ENCODE assay signal across 29 cellular contexts in the genomic region with DNA sequence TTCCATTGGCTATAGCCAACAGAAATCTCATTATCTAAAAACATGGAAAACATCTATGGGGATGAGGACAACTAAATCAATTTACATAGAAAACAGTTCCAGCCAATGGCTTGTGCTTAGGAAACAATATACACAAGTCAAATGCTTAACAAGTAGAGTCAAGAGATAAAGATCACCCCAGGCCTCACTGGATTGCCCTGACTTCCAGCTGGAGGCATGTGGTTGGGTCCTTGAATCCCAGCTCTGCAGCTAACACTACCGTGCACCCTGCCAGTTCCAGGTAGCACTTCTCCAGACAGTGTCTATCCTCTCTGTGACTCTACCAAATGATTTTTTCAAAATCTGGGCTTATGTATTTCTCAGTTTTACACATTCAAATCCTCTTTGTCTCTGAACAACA.
"Had no signal": no experiment of that assay in that cellular context is flagged by ENCODE, and none has a peak within 500 bp of the region (broad histone marks: within the 10 kb centered on the region; RNA-seq: fewer than 3 reads in every experiment).

No MANE protein-coding gene starts in this region.

- H3K9me3 Mint-ChIP-seq: immature natural killer cell; naive thymus-derived CD8-positive, alpha-beta T cell; nephron; neural crest cell; stimulated activated memory B cell treated with anti-CD40 and anti-IgM and Interleukin-4, amounts not matched to agents 10 μg/mL and 1 μg/mL and 100 μg/mL, for 72 hours; stimulated activated naive CD8-positive, alpha-beta T cell treated with anti-CD3 and anti-CD28 coated beads, Interleukin-15, amount 100 ng/mL, for 72 hours had no signal

- H3K4me1 ChIP-seq: pancreas, prostate gland, testis, transverse colon, uterus had no signal

- H3K27ac Mint-ChIP-seq: nephron; stimulated activated memory B cell treated with anti-CD40 and anti-IgM and Interleukin-4, amounts not matched to agents 10 μg/mL and 1 μg/mL and 100 μg/mL, for 72 hours had no signal

- ATAC-seq: left colon; left lung; lower lobe of right lung; naive thymus-derived CD8-positive, alpha-beta T cell; stimulated activated memory B cell treated with anti-CD40 and anti-IgM and Interleukin-4, amounts not matched to agents 10 μg/mL and 1 μg/mL and 100 μg/mL, for 72 hours; stimulated activated naive CD8-positive, alpha-beta T cell treated with anti-CD3 and anti-CD28 coated beads, Interleukin-15, amount 100 ng/mL, for 72 hours had no signal

- H3K36me3 ChIP-seq: prostate gland, uterus had no signal

- H3K27me3 ChIP-seq: left lung, pancreas, testis, thyroid gland, transverse colon, uterus had no signal

- H3K4me3 ChIP-seq: left lung, lower lobe of right lung, pancreas, prostate gland, skin epidermis, testis, thyroid gland, transverse colon, uterus had no signal

- H3K9me3 ChIP-seq: left lung, lower lobe of right lung, pancreas, prostate gland, testis, thyroid gland, transverse colon, uterus had no signal

- H3K27me3 Mint-ChIP-seq: naive thymus-derived CD8-positive, alpha-beta T cell; stimulated activated memory B cell treated with anti-CD40 and anti-IgM and Interleukin-4, amounts not matched to agents 10 μg/mL and 1 μg/mL and 100 μg/mL, for 72 hours; stimulated activated naive CD8-positive, alpha-beta T cell treated with anti-CD3 and anti-CD28 coated beads, Interleukin-15, amount 100 ng/mL, for 72 hours had no signal

- H3K27ac ChIP-seq: left lung, lower lobe of right lung, pancreas, prostate gland, skin epidermis, testis, thyroid gland, transverse colon, uterus had no signal

- H3K4me3 Mint-ChIP-seq: immature natural killer cell; naive thymus-derived CD8-positive, alpha-beta T cell; nephron; neural crest cell; stimulated activated memory B cell treated with anti-CD40 and anti-IgM and Interleukin-4, amounts not matched to agents 10 μg/mL and 1 μg/mL and 100 μg/mL, for 72 hours; stimulated activated naive CD8-positive, alpha-beta T cell treated with anti-CD3 and anti-CD28 coated beads, Interleukin-15, amount 100 ng/mL, for 72 hours had no signal

- DNase-seq: hypothalamus; immature natural killer cell; kidney; left colon; left lung; lower lobe of right lung; mammary epithelial cell; mesenchymal stem cell; naive thymus-derived CD8-positive, alpha-beta T cell; nucleus accumbens; pancreas; posterior cingulate gyrus; retina; right cardiac atrium; stimulated activated CD4-positive, alpha-beta T cell treated with anti-CD3 and anti-CD28 coated beads, Interleukin-12 subunit alpha, Interleukin-12 subunit beta, amount 100 ng/mL, for 4 hours; stimulated activated CD4-positive, alpha-beta T cell treated with anti-CD3 and anti-CD28 coated beads, Interleukin-15, amount 100 ng/mL, for 24 hours; stimulated activated CD4-positive, alpha-beta T cell treated with anti-CD3 and anti-CD28 coated beads, Interleukin-2, amount 100 ng/mL, for 24 hours; stimulated activated CD4-positive, alpha-beta T cell treated with anti-CD3 and anti-CD28 coated beads, Interleukin-4, amount 100 ng/mL, for 24 hours; stimulated activated naive CD4-positive, alpha-beta T cell treated with Interleukin-2 at 50 U/mL for 16 hours; stimulated activated naive CD8-positive, alpha-beta T cell treated with anti-CD3 and anti-CD28 coated beads, Interleukin-15, amount 100 ng/mL, for 72 hours; testis; thyroid gland; transverse colon; uterus had no signal
